26 cellular contexts compared by ENCODE assay signal in the genomic region with DNA sequence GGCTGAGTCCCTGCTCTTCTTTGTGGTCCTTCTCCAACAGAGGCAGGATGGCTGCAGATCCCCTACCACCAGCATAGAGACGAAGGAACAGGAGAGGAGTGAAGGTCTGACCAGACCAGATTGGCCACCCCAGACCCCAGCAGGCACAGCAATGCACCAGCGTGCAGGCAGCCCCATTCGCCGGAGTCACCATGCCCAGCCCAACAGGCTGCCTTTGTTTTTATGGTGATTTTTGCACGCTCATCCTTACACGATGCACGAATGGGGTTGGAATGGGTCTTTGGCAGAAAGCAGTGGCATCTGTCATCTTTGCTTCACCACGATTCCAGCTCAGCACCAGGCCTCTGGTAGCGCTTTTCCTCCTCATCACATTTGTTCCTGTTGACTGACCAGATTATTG.
"Had no signal": no experiment of that assay in that cellular context is flagged by ENCODE, and none has a peak within 500 bp of the region (broad histone marks: within the 10 kb centered on the region; RNA-seq: fewer than 3 reads in every experiment).

No MANE protein-coding gene starts in this region.

- ATAC-seq: activated CD4-positive, alpha-beta T cell treated with anti-CD3 and anti-CD28 coated beads for 36 hours; activated naive CD4-positive, alpha-beta T cell treated with anti-CD3 and anti-CD28 coated beads, Interleukin-2, amount 50 U/mL, for 72 hours; activated T-cell treated with anti-CD3 and anti-CD28 coated beads, Interleukin-2, amount 50 U/mL, for 72 hours; esophagus mucosa; foreskin keratinocyte; gastrocnemius medialis had no signal

- DNase-seq: activated CD4-positive, alpha-beta memory T cell treated with anti-CD3 and anti-CD28 coated beads, Interleukin-2, amount 10 ng/mL, durations not matched to agents 7 days and 5 days; activated CD4-positive, alpha-beta T cell treated with anti-CD3 and anti-CD28 coated beads for 36 hours; activated CD4-positive, alpha-beta T cell treated with anti-CD3 and anti-CD28 coated beads, Interleukin-2, amount 10 ng/mL, durations not matched to agents 7 days and 5 days; activated CD4-positive, alpha-beta T cell treated with anti-CD3 and anti-CD28 coated beads, Interleukin-2, amount 50 U/mL, for 4 hours; activated CD4-positive, CD25-positive, alpha-beta regulatory T cell; activated CD4-positive, CD25-positive, alpha-beta regulatory T cell treated with anti-CD3 and anti-CD28 coated beads, Interleukin-2, amount 50 U/mL, for 72 hours; activated CD8-positive, alpha-beta memory T cell treated with anti-CD3 and anti-CD28 coated beads, Interleukin-2, amount 50 U/mL, for 48 hours; activated gamma-delta T cell; activated naive CD4-positive, alpha-beta T cell; activated naive CD4-positive, alpha-beta T cell treated with anti-CD3 and anti-CD28 coated beads, Interleukin-2, amount 10 ng/mL, durations not matched to agents 7 days and 5 days; activated naive CD8-positive, alpha-beta T cell treated with anti-CD3 and anti-CD28 coated beads, Interleukin-2, amount 10 ng/mL, durations not matched to agents 7 days and 5 days; activated T-cell treated with anti-CD3 and anti-CD28 coated beads for 4 hours; activated T-cell treated with anti-CD3 and anti-CD28 coated beads, Interleukin-2, amount 50 U/mL, for 24 hours; activated T-cell treated with anti-CD3 and anti-CD28 coated beads, Interleukin-2, amount 50 U/mL, for 72 hours; central memory CD4-positive, alpha-beta T cell; cerebellar nuclear complex; dorsolateral prefrontal cortex; effector memory CD4-positive, alpha-beta T cell; endodermal cell; foreskin keratinocyte; gastrocnemius medialis; glutamatergic neuron; heart left ventricle; T-helper 2 cell had no signal
